In genomic region chr20:41218466-41218865, GRCh38 we compare ENCODE assay signal across 24 cellular contexts.
A peak's percentile ranks its signal among the peaks of the same experiment; 100 is the strongest.
DNase-seq lines count a peak whose midpoint lies in the region; ATAC-seq and TF ChIP-seq lines count a peak whose summit lies in the region.
"Had no signal": no experiment of that assay in that cellular context is flagged by ENCODE, and none has a peak within 500 bp of the region (broad histone marks: within the 10 kb centered on the region; RNA-seq: fewer than 3 reads in every experiment).

No MANE protein-coding gene starts in this region.

- CTCF ChIA-PET in mammary epithelial cell (lab: Charles Lee; ENCODE audit: low non-redundant PET), result interaction anchor here (0.6 kb wide), 1 partner anchor 44 kb away, joined by 3 read pairs; no protein-coding TSS in a partner anchor

- intact Hi-C loops in left ventricle myocardium inferior (cut with micrococcal nuclease) (no loop called here), mammary epithelial cell (cut with micrococcal nuclease) (loop anchor here (1.0 kb wide), 1 partner anchor 14 kb away; no protein-coding TSS in a partner anchor)

- H2AFZ ChIP-seq in mammary epithelial cell (ENCODE audit: low read depth, low read length), result no peak overlapping the region

- no peak for TF ChIP-seq CTCF in left ventricle myocardium inferior (IDR thresholded peaks at IDR 0.05; ENCODE audit: borderline replicate concordance)
- TF ChIP-seq CTCF in right atrium auricular region (IDR thresholded peaks at IDR 0.05), result no peak
- no peak for TF ChIP-seq CTCF in mammary epithelial cell (conservative IDR thresholded peaks at IDR 0.05 in 1 of 2, IDR thresholded peaks at IDR 0.05 in 1 of 2; ENCODE audit: extremely low read depth in 1 of 2, insufficient read depth in 1 of 2, low read depth in 1 of 2, low read length in 2 of 2)
- TF ChIP-seq CTCF in fibroblast of villous mesenchyme (IDR thresholded peaks at IDR 0.05; ENCODE audit: insufficient read depth, low read depth, low read length), result no peak

- H3K9ac ChIP-seq in mammary epithelial cell (ENCODE audit: insufficient read depth, low read length), result no peak overlapping the region

- no peak for ATAC-seq in effector memory CD8-positive, alpha-beta T cell (replicated peaks)
- ATAC-seq in HG02588 (IDR thresholded peaks at IDR 0.05; ENCODE audit: unreplicated experiment) (no peak), GM19324 (IDR thresholded peaks at IDR 0.05; ENCODE audit: low FRiP score, unreplicated experiment) (no peak)
- ATAC-seq: body of pancreas; stimulated activated memory B cell treated with anti-CD40 and anti-IgM and Interleukin-4, amounts not matched to agents 10 μg/mL and 1 μg/mL and 100 μg/mL, for 72 hours; T-cell had no signal

- no peaks in the 10 kb centered on the region for H3K27me3 Mint-ChIP-seq in effector memory CD8-positive, alpha-beta T cell
- H3K27me3 Mint-ChIP-seq: stimulated activated memory B cell treated with anti-CD40 and anti-IgM and Interleukin-4, amounts not matched to agents 10 μg/mL and 1 μg/mL and 100 μg/mL, for 72 hours; T-cell had no signal

- H3K9me3 Mint-ChIP-seq in effector memory CD8-positive, alpha-beta T cell, result no peaks in the 10 kb centered on the region
- H3K9me3 Mint-ChIP-seq: stimulated activated memory B cell treated with anti-CD40 and anti-IgM and Interleukin-4, amounts not matched to agents 10 μg/mL and 1 μg/mL and 100 μg/mL, for 72 hours; T-cell had no signal

- H3K36me3 ChIP-seq in left ventricle myocardium inferior, result no peaks in the 10 kb centered on the region
- no peaks in the 10 kb centered on the region for H3K36me3 ChIP-seq in right atrium auricular region
- no peaks in the 10 kb centered on the region for H3K36me3 ChIP-seq in mammary epithelial cell (ENCODE audit: insufficient read depth, low read length)

- 50% methylated on average over 2 of the region's 2 CpGs for WGBS in mammary epithelial cell (ENCODE audit: low coverage, missing lambda C conversion rate)

- H3K4me3 Mint-ChIP-seq in effector memory CD8-positive, alpha-beta T cell, result no peak overlapping the region
- H3K4me3 Mint-ChIP-seq: neural crest cell; stimulated activated memory B cell treated with anti-CD40 and anti-IgM and Interleukin-4, amounts not matched to agents 10 μg/mL and 1 μg/mL and 100 μg/mL, for 72 hours; T-cell had no signal

- no peaks in the 10 kb centered on the region for H3K9me3 ChIP-seq in left ventricle myocardium inferior (replicated peaks)
- no peaks in the 10 kb centered on the region for H3K9me3 ChIP-seq in right atrium auricular region
- no peaks in the 10 kb centered on the region for H3K9me3 ChIP-seq in mammary epithelial cell (replicated peaks; ENCODE audit: insufficient read depth, low read length)
- H3K9me3 ChIP-seq: body of pancreas had no signal

- H4K20me1 ChIP-seq in mammary epithelial cell (ENCODE audit: insufficient read depth, low read length), result no peaks in the 10 kb centered on the region

- H3K4me2 ChIP-seq in mammary epithelial cell (ENCODE audit: insufficient read depth, low read depth, low read length), result peak overlapping the region; percentile 21

- DNase-seq in left ventricle myocardium inferior, result no peak
- DNase-seq in right atrium auricular region (ENCODE audit: low spot score), result no peak
- peak; percentile 12 for DNase-seq in mammary epithelial cell
- peak; percentile 37 for DNase-seq in fibroblast of villous mesenchyme (ENCODE audit: low read depth)
- no peak for DNase-seq in effector memory CD8-positive, alpha-beta T cell
- DNase-seq: 8988T; activated CD4-positive, alpha-beta T cell treated with anti-CD3 and anti-CD28 coated beads, Interleukin-2, amount 50 U/mL, for 4 hours; activated naive CD4-positive, alpha-beta T cell treated with Interleukin-2 at 50 U/mL for 16 hours; activated T-cell treated with anti-CD3 and anti-CD28 coated beads for 4 hours; body of pancreas; DMS53; left cardiac atrium; midbrain; NCI-H1105; NCI-H526; Right ventricle myocardium superior; stimulated activated CD4-positive, alpha-beta T cell treated with anti-CD3 and anti-CD28 coated beads, Interleukin-15, amount 100 ng/mL, for 24 hours; T-cell; trophoblast cell had no signal

- no peaks in the 10 kb centered on the region for H3K4me1 Mint-ChIP-seq in effector memory CD8-positive, alpha-beta T cell (ENCODE audit: low read depth in 2 of 2)
- H3K4me1 Mint-ChIP-seq: neural crest cell; stimulated activated memory B cell treated with anti-CD40 and anti-IgM and Interleukin-4, amounts not matched to agents 10 μg/mL and 1 μg/mL and 100 μg/mL, for 72 hours had no signal

- in situ Hi-C loops in mammary epithelial cell (cut with MboI; ENCODE audit: low sequenced_read_pairs in 2 of 2), result no loop called here

- no peak overlapping the region for H3K4me3 ChIP-seq in left ventricle myocardium inferior
- no peak overlapping the region for H3K4me3 ChIP-seq in right atrium auricular region
- no peak overlapping the region for H3K4me3 ChIP-seq in mammary epithelial cell (replicated peaks in 1 of 3; ENCODE audit: insufficient read depth in 1 of 3, low read depth in 2 of 3, low read length in 3 of 3)
- no peak overlapping the region for H3K4me3 ChIP-seq in fibroblast of villous mesenchyme (ENCODE audit: low read depth, low read length)
- H3K4me3 ChIP-seq: body of pancreas had no signal

- H3K36me3 Mint-ChIP-seq in effector memory CD8-positive, alpha-beta T cell (ENCODE audit: insufficient read depth), result no peaks in the 10 kb centered on the region

- no TSS peak for BruUV-seq in mammary epithelial cell (replicated peaks; lab: Mats Ljungman, UMichigan)

- H3K27ac ChIP-seq in left ventricle myocardium inferior (replicated peaks) (peak overlapping the region; percentile 43), right atrium auricular region (no peak overlapping the region), mammary epithelial cell (ENCODE audit: insufficient read depth, low read depth, low read length) (no peak overlapping the region), temporal lobe (ENCODE audit: low read depth, low read length) (peak overlapping the region; percentile 53)
- H3K27ac ChIP-seq: body of pancreas had no signal

- dilution Hi-C loops in mammary epithelial cell (cut with HindIII; ENCODE audit: low sequenced_read_pairs), result no loop called here

- H3K27ac Mint-ChIP-seq in effector memory CD8-positive, alpha-beta T cell, result no peak overlapping the region
- H3K27ac Mint-ChIP-seq: stimulated activated memory B cell treated with anti-CD40 and anti-IgM and Interleukin-4, amounts not matched to agents 10 μg/mL and 1 μg/mL and 100 μg/mL, for 72 hours; T-cell had no signal

- H3K4me1 ChIP-seq in left ventricle myocardium inferior (peaks cover 37% of the 10 kb centered on the region), right atrium auricular region (peaks cover 0 to 16% of the 10 kb centered on the region in 2 donors), mammary epithelial cell (ENCODE audit: insufficient read depth, low read length) (peaks cover 8% of the 10 kb centered on the region)

- H3K27me3 ChIP-seq in left ventricle myocardium inferior (ENCODE audit: low read depth) (no peaks in the 10 kb centered on the region), right atrium auricular region (no peaks in the 10 kb centered on the region), mammary epithelial cell (ENCODE audit: insufficient read depth, low read length) (no peaks in the 10 kb centered on the region)
- H3K27me3 ChIP-seq: body of pancreas had no signal

- H3K79me2 ChIP-seq in mammary epithelial cell (ENCODE audit: insufficient read depth, low read length), result peaks cover 9% of the 10 kb centered on the region

Comparison
In these comparisons a context has a peak if more than half of its experiments do, and no peak if none do; other contexts are left out.
1. H3K27ac ChIP-seq: peak in left ventricle myocardium inferior (single experiment) and temporal lobe (single experiment); none in right atrium auricular region (0 of 2) and mammary epithelial cell (single experiment).
2. DNase-seq: peak in mammary epithelial cell (single experiment) and fibroblast of villous mesenchyme (single experiment); none in left ventricle myocardium inferior (single experiment), right atrium auricular region (single experiment) and effector memory CD8-positive, alpha-beta T cell (0 of 3).